Comparison of ENCODE assay signal across 21 cellular contexts in genomic region chr14:102909462-102909861, GRCh38. TPM values are rescaled to one million over a fixed set of nuclear protein-coding genes. Genes with fewer than 3 reads are reported as not detected.
DNase-seq lines count a peak whose midpoint lies in the region; ATAC-seq, FAIRE-seq and TF ChIP-seq lines count a peak whose summit lies in the region.
"Had no signal": no experiment of that assay in that cellular context is flagged by ENCODE, and none has a peak within 500 bp of the region (broad histone marks: within the 10 kb centered on the region; RNA-seq: fewer than 3 reads in every experiment).

No MANE protein-coding gene starts in this region.

- H3K9me3 ChIP-seq in H1 (ENCODE audit: insufficient read depth in 2 of 2, low read depth in 1 of 2, low read length in 1 of 2) = peaks cover 3 to 15% of the 10 kb centered on the region in 2 experiments; a peak in 2 of 4 replicates
- H3K9me3 ChIP-seq in WERI-Rb-1 (ENCODE audit: severe bottlenecking) = no peaks in the 10 kb centered on the region
- H3K9me3 ChIP-seq: Peyer's patch had no signal

- peak; percentile 19 for TF ChIP-seq POLR2A in GM19193 (IDR thresholded peaks at IDR 0.05; ENCODE audit: extremely low read depth, insufficient read depth, insufficient read length)
- TF ChIP-seq POLR2A in H1 (IDR thresholded peaks at IDR 0.05; ENCODE audit: control extremely low read depth in 1 of 2, low read depth in 2 of 2, low read length in 2 of 2) = no peak

- H3K27ac ChIP-seq in H1 (ENCODE audit: low read depth, low read length) (no peak overlapping the region), WERI-Rb-1 (no peak overlapping the region)
- H3K27ac ChIP-seq: GM23248, KMS-11, Peyer's patch had no signal

- no peak overlapping the region for H3K18ac ChIP-seq in H1 (ENCODE audit: extremely low read depth, low read length)

- no peaks in the 10 kb centered on the region for H3K79me1 ChIP-seq in H1 (ENCODE audit: low read depth, low read length)

- H3K14ac ChIP-seq in H1 (ENCODE audit: insufficient read length) = no peak overlapping the region

- no peak overlapping the region for H3K23ac ChIP-seq in H1 (ENCODE audit: insufficient read length)

- no peak overlapping the region for H2AFZ ChIP-seq in H1 (ENCODE audit: low read length)
- H2AFZ ChIP-seq: GM23248 had no signal

- WGBS in H1 (ENCODE audit: extremely low coverage in 1 of 2, insufficient coverage in 1 of 2, insufficient read length in 1 of 2, insufficient replicate concordance in 2 of 2, low coverage in 1 of 2, low lambda C conversion rate in 2 of 2, missing lambda C conversion rate in 1 of 2), 2 experiments = 86% methylated on average over 10 of the region's 10 CpGs; no CpG with 5 or more reads in 1 of the 2 experiments

- H4K5ac ChIP-seq in H1 (ENCODE audit: insufficient read length, low read depth, low read length) = no peak overlapping the region

- peaks cover 89% of the 10 kb centered on the region for H3K36me3 Mint-ChIP-seq in stimulated activated effector memory CD8-positive, alpha-beta T cell treated with anti-CD3 and anti-CD28 coated beads, Interleukin-12 subunit alpha, Interleukin-12 subunit beta, amount 100 ng/mL, for 72 hours

- H3K27ac Mint-ChIP-seq in stimulated activated effector memory CD8-positive, alpha-beta T cell treated with anti-CD3 and anti-CD28 coated beads, Interleukin-12 subunit alpha, Interleukin-12 subunit beta, amount 100 ng/mL, for 72 hours = peak overlapping the region; percentile 52
- H3K27ac Mint-ChIP-seq: CD8-positive, alpha-beta T cell had no signal

- no peaks in the 10 kb centered on the region for H3K27me3 ChIP-seq in H1 (replicated peaks in 1 of 4; ENCODE audit: control insufficient read depth in 3 of 4, extremely low read depth in 1 of 4, insufficient read depth in 3 of 4, low read length in 3 of 4)
- H3K27me3 ChIP-seq in WERI-Rb-1 (ENCODE audit: insufficient read depth, low read depth, severe bottlenecking) = no peaks in the 10 kb centered on the region
- H3K27me3 ChIP-seq: Peyer's patch had no signal

- H4K91ac ChIP-seq in H1 (replicated peaks; ENCODE audit: insufficient read length, low read length) = no peak overlapping the region

- H4K20me1 ChIP-seq in H1 (replicated peaks in 1 of 2; ENCODE audit: control insufficient read depth in 1 of 2, insufficient read depth in 2 of 2, low read length in 2 of 2) = no peaks in the 10 kb centered on the region

- H2BK5ac ChIP-seq in H1 (ENCODE audit: low read depth, low read length) = no peak overlapping the region

- CTCF ChIA-PET in H1 (lab: Charles Lee; ENCODE audit: partially characterized antibody) = interaction anchor here (0.6 to 2.3 kb wide), 3 partner anchors 215 to 343 kb away, joined by 3 to 6 read pairs (median 3); no protein-coding TSS in a partner anchor

- H2BK120ac ChIP-seq in H1 (replicated peaks; ENCODE audit: low read depth, low read length) = no peak overlapping the region

- no peak for TF ChIP-seq CTCF in H1 (IDR thresholded peaks at IDR 0.05; ENCODE audit: control extremely low read depth in 1 of 3, insufficient read depth in 1 of 3, low read depth in 1 of 3, low read length in 3 of 3)
- no peak for TF ChIP-seq CTCF in WERI-Rb-1 (IDR thresholded peaks at IDR 0.05; ENCODE audit: low read depth, low read length)

- no peaks in the 10 kb centered on the region; a peak in 1 of 7 replicates for H3K4me1 ChIP-seq in H1 (replicated peaks in 1 of 4; ENCODE audit: control insufficient read depth in 3 of 4, insufficient read depth in 4 of 4, low read length in 3 of 4)

- H3K4me3 Mint-ChIP-seq in stimulated activated effector memory CD8-positive, alpha-beta T cell treated with anti-CD3 and anti-CD28 coated beads, Interleukin-12 subunit alpha, Interleukin-12 subunit beta, amount 100 ng/mL, for 72 hours = no peak overlapping the region
- H3K4me3 Mint-ChIP-seq: CD8-positive, alpha-beta T cell had no signal

- no peak overlapping the region for H2BK20ac ChIP-seq in H1 (ENCODE audit: low read length)

- H3K9me3 Mint-ChIP-seq in stimulated activated effector memory CD8-positive, alpha-beta T cell treated with anti-CD3 and anti-CD28 coated beads, Interleukin-12 subunit alpha, Interleukin-12 subunit beta, amount 100 ng/mL, for 72 hours = no peaks in the 10 kb centered on the region
- H3K9me3 Mint-ChIP-seq: CD8-positive, alpha-beta T cell had no signal

- no peaks in the 10 kb centered on the region for H3K23me2 ChIP-seq in H1 (ENCODE audit: low read depth, low read length)

- H2BK15ac ChIP-seq in H1 (ENCODE audit: low read length) = no peak overlapping the region

- no peak for FAIRE-seq in H1 (lab: Jason Lieb, UNC)
- FAIRE-seq: D721Med had no signal

- H3K79me2 ChIP-seq in H1 (ENCODE audit: control insufficient read depth in 1 of 2, insufficient read depth in 2 of 2, low read length in 2 of 2) = no peaks in the 10 kb centered on the region

- no peak overlapping the region for H3K4me3 ChIP-seq in H1 (ENCODE audit: extremely low read depth in 1 of 4, insufficient read depth in 2 of 4, low read depth in 3 of 4, low read length in 4 of 4)
- H3K4me3 ChIP-seq in WERI-Rb-1 (ENCODE audit: low read depth, low read length) = no peak overlapping the region
- H3K4me3 ChIP-seq: GM23248, Peyer's patch had no signal

- POLR2A ChIA-PET in H1 (lab: Charles Lee; ENCODE audit: partially characterized antibody) = no interaction called here

- no peak overlapping the region for H3K4me2 ChIP-seq in H1 (ENCODE audit: insufficient read depth in 1 of 2, low read depth in 2 of 2, low read length in 2 of 2)
- H3K4me2 ChIP-seq: KMS-11 had no signal

- H2AK5ac ChIP-seq in H1 (ENCODE audit: low read depth, low read length) = 0 out of 2 replicates have a peak overlapping the region, but pooled peaks have one; percentile 28

- DNase-seq in activated effector memory CD4-positive, alpha-beta T cell treated with anti-CD3 and anti-CD28 coated beads, Interleukin-2, amount 50 U/mL, for 16 hours = peak; percentile 46
- no peak for DNase-seq in activated effector memory CD4-positive, alpha-beta T cell treated with Interleukin-2 at 50 U/mL for 16 hours
- no peak for DNase-seq in H1 (ENCODE audit: low read depth in 1 of 2, low spot score in 2 of 2)
- DNase-seq in stimulated activated effector memory CD8-positive, alpha-beta T cell treated with anti-CD3 and anti-CD28 coated beads, Interleukin-12 subunit alpha, Interleukin-12 subunit beta, amount 100 ng/mL, for 72 hours (ENCODE audit: low spot score in 2 of 2) = no peak
- no peak for DNase-seq in NK-92 (lab: John Stamatoyannopoulos, UW; ENCODE audit: unreplicated experiment)
- no peak for DNase-seq in AG08395 (ENCODE audit: low spot score)
- no peak for DNase-seq in WERI-Rb-1
- DNase-seq: CD8-positive, alpha-beta T cell; DND-41; GDM1; GM23248; MM.1S; NCI-H1417 treated with DMSO at 0.1 percent for 48 hours; NCI-H2029 treated with DMSO at 0.1 percent for 48 hours; NCI-H510A; NCI-H82; SHP77 treated with DMSO at 0.1 percent for 48 hours had no signal

- H3K9ac ChIP-seq in H1 (replicated peaks in 1 of 4; ENCODE audit: extremely low read depth in 1 of 4, low read depth in 3 of 4, low read length in 3 of 4) = no peak overlapping the region
- H3K9ac ChIP-seq: GM23248, KMS-11 had no signal

- TF ChIP-seq RAD21 in H1 (IDR thresholded peaks at IDR 0.05 in 1 of 2, conservative IDR thresholded peaks at IDR 0.05 in 1 of 2; ENCODE audit: low read depth in 2 of 2, low read length in 2 of 2) = no peak

- peaks cover 5% of the 10 kb centered on the region for H3K4me1 Mint-ChIP-seq in stimulated activated effector memory CD8-positive, alpha-beta T cell treated with anti-CD3 and anti-CD28 coated beads, Interleukin-12 subunit alpha, Interleukin-12 subunit beta, amount 100 ng/mL, for 72 hours

- no peak for TF ChIP-seq EP300 in H1 (IDR thresholded peaks at IDR 0.05; ENCODE audit: borderline replicate concordance in 1 of 2, low read depth in 2 of 2, low read length in 2 of 2)

- H2BK12ac ChIP-seq in H1 (ENCODE audit: low read depth, low read length) = no peak overlapping the region

- H3K56ac ChIP-seq in H1 (replicated peaks; ENCODE audit: insufficient read length, low read depth, low read length) = no peak overlapping the region

- H3K36me3 ChIP-seq in H1 (ENCODE audit: control insufficient read depth in 2 of 4, insufficient read depth in 4 of 4, low read length in 3 of 4) = peaks cover 0 to 21% (median 7%) of the 10 kb centered on the region in 4 experiments; a peak in 3 of 8 replicates
- H3K36me3 ChIP-seq in WERI-Rb-1 = peaks cover 22% of the 10 kb centered on the region

- ATAC-seq in stimulated activated effector memory CD8-positive, alpha-beta T cell treated with anti-CD3 and anti-CD28 coated beads, Interleukin-12 subunit alpha, Interleukin-12 subunit beta, amount 100 ng/mL, for 72 hours = no peak
- ATAC-seq: CD8-positive, alpha-beta T cell had no signal

- H4K8ac ChIP-seq in H1 (ENCODE audit: extremely low read depth, insufficient read depth, low read length) = no peak overlapping the region

- H3K4ac ChIP-seq in H1 (replicated peaks; ENCODE audit: insufficient read length, low read depth, low read length) = no peak overlapping the region

TF ChIP-seq in H1, 55 proteins besides CTCF, POLR2A, EP300 and RAD21:
- TF ChIP-seq RBBP5 (IDR thresholded peaks at IDR 0.05; ENCODE audit: borderline replicate concordance, low read depth, low read length) (no peak), SP4 (IDR thresholded peaks at IDR 0.05; ENCODE audit: low read length) (no peak), CHD2 (IDR thresholded peaks at IDR 0.05; ENCODE audit: low read length) (no peak), YY1 (IDR thresholded peaks at IDR 0.05; ENCODE audit: low read depth, low read length) (no peak), GTF2F1 (IDR thresholded peaks at IDR 0.05; ENCODE audit: borderline replicate concordance, low read depth, low read length) (no peak), HDAC2 (IDR thresholded peaks at IDR 0.05; ENCODE audit: borderline replicate concordance in 1 of 2, low read depth in 2 of 2, low read length in 2 of 2) (no peak), CTBP2 (IDR thresholded peaks at IDR 0.05; ENCODE audit: borderline replicate concordance, insufficient read depth, insufficient read length, low read length) (no peak)
TF ChIP-seq in H1: peak in this region for 0.

RNA-seq across cellular contexts. Expression of gene AMN, which starts 13.0 kb away (rescaled TPM):
- total RNA-seq in H1 (2021; fragmentation: NEBNext Ultra II Directional; extraction: Animal tissue kit (Norgen Biotek cat#: 25700)) = 0.99 and 1.5 TPM in 2 replicates
- 0.77 and 1.5 TPM in 2 replicates for polyA plus RNA-seq in H1 (2011; rRNA removed)
- 0.78 TPM for polyA plus RNA-seq in H1 (2011; cell fraction: cytosol; rRNA removed)
- 5.4 TPM for polyA plus RNA-seq in H1 (2011; cell fraction: nucleus; rRNA removed)
- 0.54 to 0.84 TPM (median 0.70 TPM) in 4 replicates for polyA plus RNA-seq in H1 (2012, experiment 1 of 2)
- 0.45 TPM for polyA plus RNA-seq in H1 (2012, experiment 2 of 2)
- 1.5 TPM for polyA plus RNA-seq in H1 (2013, experiment 1 of 2)
- 1.3 TPM for polyA plus RNA-seq in H1 (2013, experiment 2 of 2)
- polyA minus RNA-seq in H1 (2011; rRNA and poly(A)+ RNA removed) = 0.16 TPM in 1 of 2 replicates, not detected in the other
- 0.59 TPM for polyA minus RNA-seq in H1 (2011; cell fraction: cytosol; rRNA and poly(A)+ RNA removed)
- 0.50 TPM for polyA minus RNA-seq in H1 (2011; cell fraction: nucleus; rRNA and poly(A)+ RNA removed)
- total RNA-seq: GM23248 had no signal
- polyA plus RNA-seq: GM23248 had no signal
